In the genomic region with DNA sequence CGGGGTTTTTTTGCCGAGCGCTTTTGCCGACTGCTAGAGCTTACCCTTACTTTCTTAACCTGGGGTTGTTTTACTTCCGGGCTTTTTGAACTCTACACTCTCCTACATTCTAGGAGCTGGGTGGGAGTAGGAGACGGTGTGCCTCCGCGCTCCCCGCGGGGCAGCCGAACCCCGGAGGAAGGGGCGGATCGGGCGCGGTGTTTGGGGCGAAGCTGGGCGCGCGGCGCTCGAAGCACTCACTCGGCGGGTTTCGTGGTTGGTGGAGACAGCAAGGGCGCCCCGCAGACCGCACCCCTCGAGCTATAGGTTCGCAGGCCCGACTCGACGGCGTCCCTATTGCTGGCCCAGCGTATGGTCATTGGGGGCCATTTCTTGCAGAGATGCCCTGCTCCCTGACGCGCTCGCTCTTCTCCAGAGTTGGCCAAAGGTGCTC, we compare ENCODE assay signal across 8 cellular contexts.
DNase-seq lines count a peak whose midpoint lies in the region; ATAC-seq and TF ChIP-seq lines count a peak whose summit lies in the region.

No MANE protein-coding gene starts in this region.

- H3K9me3 Mint-ChIP-seq in central memory CD8-positive, alpha-beta T cell = no peaks in the 10 kb centered on the region

- peaks cover 34% of the 10 kb centered on the region for H3K27me3 Mint-ChIP-seq in central memory CD8-positive, alpha-beta T cell

- H3K36me3 ChIP-seq in WERI-Rb-1 = peaks cover 23% of the 10 kb centered on the region

- H3K27ac Mint-ChIP-seq in central memory CD8-positive, alpha-beta T cell (ENCODE audit: low read depth) = peak overlapping the region; percentile 99

- no peaks in the 10 kb centered on the region for H3K9me3 ChIP-seq in WERI-Rb-1 (ENCODE audit: severe bottlenecking)

- peaks cover 8% of the 10 kb centered on the region for H3K4me1 Mint-ChIP-seq in central memory CD8-positive, alpha-beta T cell

- ATAC-seq in HG02798 (IDR thresholded peaks at IDR 0.05; ENCODE audit: poor library complexity, unreplicated experiment) = peak; percentile 74
- peak; percentile 71 for ATAC-seq in central memory CD8-positive, alpha-beta T cell (replicated peaks; ENCODE audit: extremely low read depth, poor library complexity, severe bottlenecking)

- H3K27ac ChIP-seq in WERI-Rb-1 = peak overlapping the region; percentile 99

- H3K36me3 Mint-ChIP-seq in central memory CD8-positive, alpha-beta T cell (ENCODE audit: insufficient read depth) = peaks cover 44% of the 10 kb centered on the region

- H3K4me3 ChIP-seq in WERI-Rb-1 (ENCODE audit: low read depth, low read length) = peak overlapping the region; percentile 73

- H3K4me3 Mint-ChIP-seq in central memory CD8-positive, alpha-beta T cell = peak overlapping the region; percentile 91

- no peaks in the 10 kb centered on the region for H3K27me3 ChIP-seq in WERI-Rb-1 (ENCODE audit: insufficient read depth, low read depth, severe bottlenecking)

- DNase-seq in NCI-H2029 (lab: John Stamatoyannopoulos, UW) (peak; percentile 16), NCI-H2029 treated with DMSO at 0.1 percent for 48 hours (lab: John Stamatoyannopoulos, UW) (no peak), NCI-H146 treated with DMSO at 0.1 percent for 48 hours (lab: John Stamatoyannopoulos, UW; ENCODE audit: unreplicated experiment) (peak; percentile 76), WERI-Rb-1 (peak; percentile 84), left kidney (ENCODE audit: low read depth, low spot score) (peak; percentile 92)
- DNase-seq in central memory CD8-positive, alpha-beta T cell (ENCODE audit: low spot score in 2 of 2) = no peak
- DNase-seq in stimulated activated CD4-positive, alpha-beta T cell treated with anti-CD3 and anti-CD28 coated beads, Interleukin-4, amount 100 ng/mL, for 4 hours = peak; percentile 64 to 74

- 0 out of 2 replicates have a peak, but pooled peaks have one; percentile 6 for TF ChIP-seq CTCF in WERI-Rb-1 (IDR thresholded peaks at IDR 0.05; ENCODE audit: low read depth, low read length)

Comparison
In these comparisons a context has a peak if more than half of its experiments do, and no peak if none do; other contexts are left out.
1. DNase-seq: peak in NCI-H2029 (single experiment), NCI-H146 treated with DMSO at 0.1 percent for 48 hours (single experiment), WERI-Rb-1 (single experiment), left kidney (single experiment) and stimulated activated CD4-positive, alpha-beta T cell treated with anti-CD3 and anti-CD28 coated beads, Interleukin-4, amount 100 ng/mL, for 4 hours (2 of 2); none in NCI-H2029 treated with DMSO at 0.1 percent for 48 hours (single experiment) and central memory CD8-positive, alpha-beta T cell (0 of 2).